In genomic region chr9:79325501-79325900, GRCh38 we compare ENCODE assay signal across 16 cellular contexts.
DNase-seq lines count a peak whose midpoint lies in the region; ATAC-seq, FAIRE-seq and TF ChIP-seq lines count a peak whose summit lies in the region.
"Had no signal": no experiment of that assay in that cellular context is flagged by ENCODE, and none has a peak within 500 bp of the region (broad histone marks: within the 10 kb centered on the region; RNA-seq: fewer than 3 reads in every experiment).

No MANE protein-coding gene starts in this region.

- H3K36me3 ChIP-seq in BE2C = no peaks in the 10 kb centered on the region

- no peaks in the 10 kb centered on the region for H3K4me1 ChIP-seq in BE2C

- H3K9me3 ChIP-seq in BE2C = no peaks in the 10 kb centered on the region

- DNase-seq in GM03348 (ENCODE audit: low spot score) (peak; percentile 11), epithelial cell of proximal tubule (ENCODE audit: low read depth) (peak; percentile 70), stromal cell of bone marrow (ENCODE audit: low read depth) (peak; percentile 2), hepatic stellate cell (ENCODE audit: low spot score) (no peak), BE2C (no peak), GM12892 (ENCODE audit: insufficient read length) (no peak)
- DNase-seq: C1 segment of cervical spinal cord, Kasumi-1, NCI-H187 treated with DMSO at 0.1 percent for 48 hours, NCI-H2171, NCI-H774, PC-9 had no signal

- peak; percentile 78 for ATAC-seq in SK-N-SH treated with all-trans-retinoic acid at 6 μM for 48 hours
- ATAC-seq: GM23338, Right ventricle myocardium inferior had no signal

- no peak for TF ChIP-seq POLR2A in GM12892 (IDR thresholded peaks at IDR 0.05; ENCODE audit: low read depth, low read length)

- TF ChIP-seq CTCF in epithelial cell of proximal tubule (conservative IDR thresholded peaks at IDR 0.05; ENCODE audit: low read depth, low read length) (no peak), BE2C (IDR thresholded peaks at IDR 0.05; ENCODE audit: low read depth, low read length) (no peak)

- FAIRE-seq in GM12892 (lab: Jason Lieb, UNC) = no peak
- FAIRE-seq: GM12891 had no signal

- H3K4me3 ChIP-seq in epithelial cell of proximal tubule (ENCODE audit: low read depth, low read length) = no peak overlapping the region
- no peak overlapping the region for H3K4me3 ChIP-seq in BE2C (ENCODE audit: low read depth, low read length)
- H3K4me3 ChIP-seq: GM23338, PC-9 had no signal

- no peaks in the 10 kb centered on the region for H3K27me3 ChIP-seq in BE2C

TF ChIP-seq in SK-N-SH treated with all-trans-retinoic acid at 6 μM for 48 hours, 23 proteins besides CTCF, POLR2A, EP300 and RAD21:
- TF ChIP-seq CREB5 (CRISPR knock-in tag; IDR thresholded peaks at IDR 0.05; ENCODE audit: low read depth) = no peak
- no peak for TF ChIP-seq ISL1 (CRISPR knock-in tag; IDR thresholded peaks at IDR 0.05)
- no peak for TF ChIP-seq ZFP3 (CRISPR knock-in tag; IDR thresholded peaks at IDR 0.05)
- TF ChIP-seq ESRRG (CRISPR knock-in tag; IDR thresholded peaks at IDR 0.05) = no peak
- TF ChIP-seq OSR1 (CRISPR knock-in tag; IDR thresholded peaks at IDR 0.05) = no peak

Comparison
In these comparisons a context has a peak if more than half of its experiments do, and no peak if none do; other contexts are left out.
1. DNase-seq: peak in GM03348 (single experiment), epithelial cell of proximal tubule (single experiment) and stromal cell of bone marrow (single experiment); none in hepatic stellate cell (single experiment), BE2C (single experiment) and GM12892 (single experiment).